21 cellular contexts compared by ENCODE assay signal in genomic region chr15:48636511-48636910, GRCh38. TPM values are rescaled to one million over a fixed set of nuclear protein-coding genes. Genes with fewer than 3 reads are reported as not detected.
A peak's percentile ranks its signal among the peaks of the same experiment; 100 is the strongest.
DNase-seq lines count a peak whose midpoint lies in the region; ATAC-seq, FAIRE-seq and TF ChIP-seq lines count a peak whose summit lies in the region.
"Had no signal": no experiment of that assay in that cellular context is flagged by ENCODE, and none has a peak within 500 bp of the region (broad histone marks: within the 10 kb centered on the region; RNA-seq: fewer than 3 reads in every experiment).

No MANE protein-coding gene starts in this region.

- H3K56ac ChIP-seq in IMR-90 (ENCODE audit: extremely low read depth, insufficient read depth, low read length) = no peak overlapping the region

- peak overlapping the region; percentile 60; the same call in 1 of the 2 replicates for H3K27ac ChIP-seq in C4-2B
- no peak overlapping the region for H3K27ac ChIP-seq in IMR-90 (ENCODE audit: insufficient read depth, low read length)
- no peak overlapping the region for H3K27ac ChIP-seq in K562 (ENCODE audit: extremely low read depth, low read depth, low read length)

- no peak for TF ChIP-seq CTCF in C4-2B (conservative IDR thresholded peaks at IDR 0.05)
- no peak for TF ChIP-seq CTCF in IMR-90 (conservative IDR thresholded peaks at IDR 0.05; ENCODE audit: low read depth, low read length)
- TF ChIP-seq CTCF in K562 (IDR thresholded peaks at IDR 0.05 in 2 of 3, conservative IDR thresholded peaks at IDR 0.05 in 1 of 3; ENCODE audit: insufficient read depth in 2 of 3, low read depth in 1 of 3, low read length in 3 of 3) = no peak

- H2AK9ac ChIP-seq in IMR-90 (replicated peaks; ENCODE audit: low read depth, low read length, poor library complexity) = no peak overlapping the region

- peak overlapping the region; percentile 43; the same call in 1 of the 2 replicates for H2AK5ac ChIP-seq in IMR-90 (ENCODE audit: low read depth, low read length)

- no peak for TF ChIP-seq RAD21 in IMR-90 (IDR thresholded peaks at IDR 0.05; ENCODE audit: low read length)
- TF ChIP-seq RAD21 in K562 (CRISPR knock-in tag; conservative IDR thresholded peaks at IDR 0.05 in 1 of 2, IDR thresholded peaks at IDR 0.05 in 1 of 2) = no peak

- H3K14ac ChIP-seq in IMR-90 (replicated peaks; ENCODE audit: low read depth, low read length) = no peak overlapping the region

- no peaks in the 10 kb centered on the region for H3K9me3 Mint-ChIP-seq in activated CD8-positive, alpha-beta memory T cell treated with anti-CD3 and anti-CD28 coated beads, Interleukin-2, amount 10 ng/mL, durations not matched to agents 7 days and 5 days (ENCODE audit: low read depth)
- H3K9me3 Mint-ChIP-seq: activated naive CD4-positive, alpha-beta T cell treated with anti-CD3 and anti-CD28 coated beads, Interleukin-2, amount 10 ng/mL, durations not matched to agents 7 days and 5 days; activated T-cell treated with anti-CD3 and anti-CD28 coated beads, Interleukin-2, amount 50 U/mL, for 24 hours; CD8-positive, alpha-beta T cell; endodermal cell; naive thymus-derived CD8-positive, alpha-beta T cell had no signal

- H3K79me1 ChIP-seq in IMR-90 (ENCODE audit: low read depth in 1 of 2, low read length in 2 of 2) = peaks cover 36 to 80% of the 10 kb centered on the region in 2 experiments

- in situ Hi-C loops in IMR-90 (cut with MboI; ENCODE audit: low sequenced_read_pairs) (no loop called here), K562 (cut with MboI) (no loop called here)

- no peak overlapping the region for H3K27ac Mint-ChIP-seq in activated CD8-positive, alpha-beta memory T cell treated with anti-CD3 and anti-CD28 coated beads, Interleukin-2, amount 10 ng/mL, durations not matched to agents 7 days and 5 days
- H3K27ac Mint-ChIP-seq: activated CD8-positive, alpha-beta T cell treated with anti-CD3 and anti-CD28 coated beads, Interleukin-2, amount 10 ng/mL, durations not matched to agents 7 days and 5 days; activated naive CD4-positive, alpha-beta T cell treated with anti-CD3 and anti-CD28 coated beads, Interleukin-2, amount 10 ng/mL, durations not matched to agents 7 days and 5 days; activated T-cell treated with anti-CD3 and anti-CD28 coated beads, Interleukin-2, amount 50 U/mL, for 24 hours; CD8-positive, alpha-beta T cell; endodermal cell; naive thymus-derived CD8-positive, alpha-beta T cell had no signal

- no TSS peak for BruUV-seq in IMR-90 (replicated peaks; lab: Mats Ljungman, UMichigan)
- BruUV-seq in K562 (replicated peaks; lab: Mats Ljungman, UMichigan) = no TSS peak

- peaks cover 42% of the 10 kb centered on the region for H4K20me1 ChIP-seq in IMR-90 (ENCODE audit: insufficient read depth, low read length)
- no peaks in the 10 kb centered on the region for H4K20me1 ChIP-seq in K562 (replicated peaks; ENCODE audit: control insufficient read depth, insufficient read depth, low read length)

- no peak overlapping the region for H2BK5ac ChIP-seq in IMR-90 (ENCODE audit: low read depth, low read length, poor library complexity, severe bottlenecking)

- dilution Hi-C loops in IMR-90 (cut with HindIII; ENCODE audit: low sequenced_read_pairs, unreplicated experiment) = no loop called here

- no peak overlapping the region for H2AFZ ChIP-seq in IMR-90 (replicated peaks; ENCODE audit: low read length, poor library complexity)
- peak overlapping the region; percentile 60 for H2AFZ ChIP-seq in K562 (ENCODE audit: low read depth, low read length)

- no peak for FAIRE-seq in K562 (lab: Jason Lieb, UNC)

- POLR2A ChIA-PET in IMR-90 (lab: Charles Lee; ENCODE audit: unreplicated experiment) (no interaction called here), K562 (lab: Yijun Ruan, JAX) (interaction anchor here (0.5 kb wide), 1 partner anchor 22 kb away, joined by 3 read pairs; no protein-coding TSS in a partner anchor)

- TF ChIP-seq POLR2A in IMR-90 (IDR thresholded peaks at IDR 0.05; ENCODE audit: low read depth, low read length) (no peak; the same call in 1 of the 2 replicates), K562 (conservative IDR thresholded peaks at IDR 0.05) (no peak)

- H3K4me2 ChIP-seq in IMR-90 (ENCODE audit: low read depth, low read length) (no peak overlapping the region), K562 (ENCODE audit: insufficient read depth, low read length) (no peak overlapping the region)

- TF ChIP-seq EP300 in K562 (IDR thresholded peaks at IDR 0.05; ENCODE audit: low read length) = no peak

- peaks cover under 1% of the 10 kb centered on the region for H3K4me1 Mint-ChIP-seq in activated CD8-positive, alpha-beta memory T cell treated with anti-CD3 and anti-CD28 coated beads, Interleukin-2, amount 10 ng/mL, durations not matched to agents 7 days and 5 days
- H3K4me1 Mint-ChIP-seq: activated naive CD4-positive, alpha-beta T cell treated with anti-CD3 and anti-CD28 coated beads, Interleukin-2, amount 10 ng/mL, durations not matched to agents 7 days and 5 days had no signal

- H3K9ac ChIP-seq in IMR-90 (ENCODE audit: low read depth, low read length) (no peak overlapping the region), K562 (ENCODE audit: insufficient read depth in 1 of 2, low read depth in 2 of 2, low read length in 2 of 2) (no peak overlapping the region)

- H3K36me3 Mint-ChIP-seq in activated CD8-positive, alpha-beta memory T cell treated with anti-CD3 and anti-CD28 coated beads, Interleukin-2, amount 10 ng/mL, durations not matched to agents 7 days and 5 days = no peaks in the 10 kb centered on the region
- H3K36me3 Mint-ChIP-seq: activated naive CD4-positive, alpha-beta T cell treated with anti-CD3 and anti-CD28 coated beads, Interleukin-2, amount 10 ng/mL, durations not matched to agents 7 days and 5 days; CD8-positive, alpha-beta T cell; naive thymus-derived CD8-positive, alpha-beta T cell had no signal

- H4K8ac ChIP-seq in IMR-90 (ENCODE audit: low read depth in 2 of 2, low read length in 2 of 2) = no peak overlapping the region

- H3K9me1 ChIP-seq in IMR-90 (ENCODE audit: insufficient read depth, low read length) = peaks cover 24% of the 10 kb centered on the region
- no peaks in the 10 kb centered on the region for H3K9me1 ChIP-seq in K562 (ENCODE audit: control insufficient read depth, insufficient read depth, low read length)

- H3K36me3 ChIP-seq in IMR-90 (ENCODE audit: control insufficient read depth, insufficient read depth, low read length) (peaks cover 19% of the 10 kb centered on the region), K562 (ENCODE audit: control insufficient read depth, insufficient read depth, low read length) (no peaks in the 10 kb centered on the region)
- H3K36me3 ChIP-seq: sigmoid colon, tibial artery had no signal

- H2BK15ac ChIP-seq in IMR-90 (ENCODE audit: low read depth, low read length) = no peak overlapping the region

- no peak overlapping the region for H4K5ac ChIP-seq in IMR-90 (ENCODE audit: low read depth, low read length)

- H4K91ac ChIP-seq in IMR-90 (ENCODE audit: insufficient read depth, low read depth, low read length) = no peak overlapping the region

- WGBS in IMR-90 (ENCODE audit: extremely low coverage in 2 of 2, insufficient read length in 1 of 2), 2 experiments = 80% methylated on average over 1 of the region's 5 CpGs; no CpG with 5 or more reads in 1 of the 2 experiments
- 36% methylated on average over 5 of the region's 5 CpGs for WGBS in K562 (ENCODE audit: insufficient coverage, low coverage, missing lambda C conversion rate)

- H3K27me3 ChIP-seq in IMR-90 (ENCODE audit: control insufficient read depth, insufficient read depth, low read length) = no peaks in the 10 kb centered on the region
- H3K27me3 ChIP-seq in K562 (ENCODE audit: control insufficient read depth in 2 of 2, insufficient read depth in 2 of 2, low read length in 2 of 2) = no peaks in the 10 kb centered on the region
- H3K27me3 ChIP-seq: sigmoid colon, tibial artery had no signal

- H3K79me2 ChIP-seq in K562 (ENCODE audit: control insufficient read depth, insufficient read depth, low read length) = no peaks in the 10 kb centered on the region

- no peak overlapping the region for H3K18ac ChIP-seq in IMR-90 (ENCODE audit: low read depth, low read length)

- H3K4ac ChIP-seq in IMR-90 (ENCODE audit: low read depth, low read length) = peak overlapping the region; percentile 59; the same call in 1 of the 2 replicates

- H2BK120ac ChIP-seq in IMR-90 (ENCODE audit: low read depth, low read length) = no peak overlapping the region

- peaks cover 22% of the 10 kb centered on the region for H3K27me3 Mint-ChIP-seq in activated CD8-positive, alpha-beta memory T cell treated with anti-CD3 and anti-CD28 coated beads, Interleukin-2, amount 10 ng/mL, durations not matched to agents 7 days and 5 days
- H3K27me3 Mint-ChIP-seq: activated T-cell treated with anti-CD3 and anti-CD28 coated beads, Interleukin-2, amount 50 U/mL, for 24 hours had no signal

- H3K9me3 ChIP-seq in IMR-90 (ENCODE audit: control insufficient read depth, insufficient read depth, low read length) (no peaks in the 10 kb centered on the region), K562 (replicated peaks; ENCODE audit: control insufficient read depth, insufficient read depth, low read depth, low read length) (no peaks in the 10 kb centered on the region)
- H3K9me3 ChIP-seq: sigmoid colon, tibial artery had no signal

- 0 out of 2 replicates have a peak overlapping the region, but pooled peaks have one; percentile 56 for H3K23ac ChIP-seq in IMR-90 (ENCODE audit: low read depth, low read length)

- DNase-seq in IMR-90 (no peak), K562 (ENCODE audit: extremely low read depth in 1 of 4, low spot score in 3 of 4) (no peak), non-pigmented ciliary epithelial cell (ENCODE audit: low read depth) (peak; percentile 60), RPMI8226 (no peak)
- DNase-seq in activated CD8-positive, alpha-beta memory T cell treated with anti-CD3 and anti-CD28 coated beads, Interleukin-2, amount 10 ng/mL, durations not matched to agents 7 days and 5 days = no peak
- DNase-seq in activated CD4-positive, alpha-beta T cell treated with anti-CD3 and anti-CD28 coated beads, Interleukin-2, amount 50 U/mL, for 48 hours = no peak
- DNase-seq: activated CD8-positive, alpha-beta T cell treated with anti-CD3 and anti-CD28 coated beads, Interleukin-2, amount 10 ng/mL, durations not matched to agents 7 days and 5 days; activated naive CD4-positive, alpha-beta T cell treated with anti-CD3 and anti-CD28 coated beads, Interleukin-2, amount 10 ng/mL, durations not matched to agents 7 days and 5 days; activated T-cell treated with anti-CD3 and anti-CD28 coated beads, Interleukin-2, amount 50 U/mL, for 24 hours; CD8-positive, alpha-beta T cell; DND-41; endodermal cell; mesendoderm; naive thymus-derived CD8-positive, alpha-beta T cell; NCI-H1694; sigmoid colon; T-helper 9 cell; tibial artery had no signal

- H3K4me3 ChIP-seq in IMR-90 (ENCODE audit: insufficient read depth, low read depth, low read length) (no peak overlapping the region), K562 (no peak overlapping the region)
- H3K4me3 ChIP-seq: sigmoid colon, tibial artery had no signal

- CTCF ChIA-PET in IMR-90 (lab: Yijun Ruan, JAX) = no interaction called here
- CTCF ChIA-PET in K562 (lab: Yijun Ruan, JAX; ENCODE audit: low intra/inter-chr PET ratio) = no interaction called here
- CTCF ChIA-PET in activated CD8-positive, alpha-beta memory T cell treated with anti-CD3 and anti-CD28 coated beads, Interleukin-2, amount 10 ng/mL, durations not matched to agents 7 days and 5 days (lab: Charles Lee) = no interaction called here

- H3K4me1 ChIP-seq in IMR-90 (ENCODE audit: control insufficient read depth, insufficient read depth, low read length) (peaks cover 25% of the 10 kb centered on the region), K562 (replicated peaks in 1 of 2; ENCODE audit: control insufficient read depth in 2 of 2, insufficient read depth in 2 of 2, low read length in 2 of 2) (peaks cover 0 to 1% of the 10 kb centered on the region in 2 experiments; a peak in 1 of 5 replicates)

- H2BK20ac ChIP-seq in IMR-90 (ENCODE audit: low read depth, low read length) = no peak overlapping the region

- H3K4me3 Mint-ChIP-seq in activated CD8-positive, alpha-beta memory T cell treated with anti-CD3 and anti-CD28 coated beads, Interleukin-2, amount 10 ng/mL, durations not matched to agents 7 days and 5 days = no peak overlapping the region
- H3K4me3 Mint-ChIP-seq: activated CD8-positive, alpha-beta T cell treated with anti-CD3 and anti-CD28 coated beads, Interleukin-2, amount 10 ng/mL, durations not matched to agents 7 days and 5 days; activated naive CD4-positive, alpha-beta T cell treated with anti-CD3 and anti-CD28 coated beads, Interleukin-2, amount 10 ng/mL, durations not matched to agents 7 days and 5 days; activated T-cell treated with anti-CD3 and anti-CD28 coated beads, Interleukin-2, amount 50 U/mL, for 24 hours; CD8-positive, alpha-beta T cell; endodermal cell; naive thymus-derived CD8-positive, alpha-beta T cell had no signal

- intact Hi-C loops in IMR-90 (cut with micrococcal nuclease) (no loop called here), K562 (cut with micrococcal nuclease) (loop anchor here (5.0 kb wide), 1 partner anchor 109 kb away; no protein-coding TSS in a partner anchor)

- ATAC-seq in IMR-90 (ENCODE audit: low read depth) = no peak
- 0 out of 3 replicates have a peak, but pooled peaks have one; percentile 38 for ATAC-seq in K562
- ATAC-seq in activated CD8-positive, alpha-beta memory T cell treated with anti-CD3 and anti-CD28 coated beads, Interleukin-2, amount 10 ng/mL, durations not matched to agents 7 days and 5 days = no peak
- ATAC-seq in HG02798 (IDR thresholded peaks at IDR 0.05; ENCODE audit: poor library complexity, unreplicated experiment) = no peak
- ATAC-seq: activated CD4-positive, CD25-positive, alpha-beta regulatory T cell treated with anti-CD3 and anti-CD28 coated beads, Interleukin-2, amount 50 U/mL, for 24 hours; activated CD8-positive, alpha-beta T cell treated with anti-CD3 and anti-CD28 coated beads, Interleukin-2, amount 10 ng/mL, durations not matched to agents 7 days and 5 days; CD8-positive, alpha-beta T cell; naive thymus-derived CD8-positive, alpha-beta T cell had no signal

RNA-seq across cellular contexts. Expression of gene FBN1, which starts 9.0 kb away (rescaled TPM):
- total RNA-seq in IMR-90 (2012; rRNA removed) (283 and 326 TPM in 2 replicates), K562 (2014; rRNA removed) (0.41 TPM in 2 replicates), K562 (2014; rRNA removed; fragmentation: Illumina TruSeq; extraction: Trizol) (0.89 and 1.2 TPM in 2 replicates), K562 (2015; rRNA removed; fragmentation: Illumina TruSeq; extraction: Trizol) (0.83 and 1.1 TPM in 2 replicates), K562 (2021) (0.86 and 1.0 TPM in 2 replicates)
- polyA plus RNA-seq in IMR-90 (2012; rRNA removed) (130 and 134 TPM in 2 replicates), K562 (2011; rRNA removed) (0.31 and 0.77 TPM in 2 replicates), K562 (2014; fragmentation: Illumina TruSeq; extraction: Trizol) (0.48 and 0.76 TPM in 2 replicates), K562 (2014; fragmentation: Nextera tagmentation; extraction: Ambion mirVana) (under 1 TPM; 0.15 to 0.32 TPM), K562 (2014; rRNA removed) (0.60 and 1.0 TPM in 2 replicates)
- polyA plus RNA-seq in IMR-90 (2012; cell fraction: cytosol; rRNA removed) = 90.0 and 130 TPM in 2 replicates
- 150 and 261 TPM in 2 replicates for polyA plus RNA-seq in IMR-90 (2012; cell fraction: nucleus; rRNA removed; ENCODE audit: low replicate concordance)
- 1.00 and 3.4 TPM in 2 replicates for total RNA-seq in K562 (2011; cell fraction: chromatin; rRNA removed; ENCODE audit: low replicate concordance)
- total RNA-seq in K562 (2011; cell fraction: nucleolus; rRNA removed) = 0.50 and 0.79 TPM in 2 replicates
- total RNA-seq in K562 (2011; cell fraction: nucleoplasm; rRNA removed) = 1.3 and 2.4 TPM in 2 replicates
- polyA plus RNA-seq in K562 (2011; cell fraction: cytosol; rRNA removed) = 0.12 and 0.59 TPM in 2 replicates
- polyA plus RNA-seq in K562 (2011; cell fraction: nucleus; rRNA removed) = 0.98 and 2.2 TPM in 2 replicates
- 0.27 and 0.32 TPM in 2 replicates for polyA plus RNA-seq in K562 (2012)
- polyA minus RNA-seq in K562 (2011; rRNA and poly(A)+ RNA removed) = 1.5 and 2.1 TPM in 2 replicates
- polyA minus RNA-seq in K562 (2011; cell fraction: cytosol; rRNA and poly(A)+ RNA removed) = 0.18 and 0.29 TPM in 2 replicates
- 1.5 and 4.7 TPM in 2 replicates for polyA minus RNA-seq in K562 (2011; cell fraction: nucleus; rRNA and poly(A)+ RNA removed)
- total RNA-seq in activated CD8-positive, alpha-beta memory T cell treated with anti-CD3 and anti-CD28 coated beads, Interleukin-2, amount 10 ng/mL, durations not matched to agents 7 days and 5 days = 1 to 10 TPM; 1.1 to 1.3 TPM

Comparison
In these comparisons a context has a peak if more than half of its experiments do, and no peak if none do; other contexts are left out.
1. RNA of gene FBN1, which starts 9.0 kb away (total RNA-seq): 283 to 326 TPM in IMR-90; 1.1 to 1.3 TPM in activated CD8-positive, alpha-beta memory T cell treated with anti-CD3 and anti-CD28 coated beads, Interleukin-2, amount 10 ng/mL, durations not matched to agents 7 days and 5 days and 0.41 to 3.4 TPM in K562; every median in the first group is over 10 times any median in the second.